In the genomic region with DNA sequence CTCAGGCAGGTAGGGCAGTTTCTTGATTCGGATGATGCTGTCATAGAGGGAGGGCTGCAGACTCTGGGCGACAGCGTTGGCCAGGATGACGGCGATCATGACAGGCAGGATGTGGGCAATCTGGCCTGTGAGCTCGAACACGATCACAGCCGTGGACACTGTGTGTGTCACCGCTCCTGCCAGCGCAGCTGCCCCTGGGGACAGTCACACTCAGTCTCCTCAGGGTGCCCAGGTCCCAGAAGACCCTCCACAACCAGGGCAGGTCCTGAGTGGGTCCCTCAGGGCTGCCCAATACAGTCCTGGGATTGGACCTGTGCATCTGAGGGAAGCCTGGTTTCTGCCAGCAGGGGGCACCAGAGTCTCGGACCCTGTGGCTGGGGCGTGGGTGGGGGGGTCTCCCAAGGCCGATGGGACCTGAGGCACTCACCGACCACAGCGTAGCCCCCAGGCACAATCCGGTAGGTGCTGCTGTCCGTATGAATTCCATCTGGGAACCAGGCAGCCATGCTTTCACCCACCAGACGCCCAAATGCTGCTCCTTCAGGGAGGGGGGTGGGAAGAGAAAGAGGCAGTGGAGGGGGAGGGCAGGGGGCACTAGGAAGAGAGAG, we compare ENCODE assay signal across 8 cellular contexts. TPM values are rescaled to one million over a fixed set of nuclear protein-coding genes. Genes with fewer than 3 reads are reported as not detected.
A peak's percentile ranks its signal among the peaks of the same experiment; 100 is the strongest.
DNase-seq lines count a peak whose midpoint lies in the region; ATAC-seq and TF ChIP-seq lines count a peak whose summit lies in the region.

No MANE protein-coding gene starts in this region.

- no peak for TF ChIP-seq EP300 in esophagus muscularis mucosa (IDR thresholded peaks at IDR 0.05)

- H3K36me3 ChIP-seq in esophagus muscularis mucosa, result peaks cover 0 to 52% (median 17%) of the 10 kb centered on the region in 4 donors
- peaks cover 3% of the 10 kb centered on the region for H3K36me3 ChIP-seq in osteoblast (ENCODE audit: insufficient read depth, low read length)

- WGBS in esophagus muscularis mucosa, result 54% methylated on average over 16 of the region's 18 CpGs

- TF ChIP-seq CTCF in GM12865 (IDR thresholded peaks at IDR 0.05; ENCODE audit: insufficient read depth, low read depth, low read length, missing control alignments) (peak; percentile 78), esophagus muscularis mucosa (IDR thresholded peaks at IDR 0.05) (peak; percentile 51 to 77 (median 54)), osteoblast (IDR thresholded peaks at IDR 0.05; ENCODE audit: extremely low read depth, low read depth, low read length) (peak; percentile 73)

- no peaks in the 10 kb centered on the region for H3K9me3 ChIP-seq in esophagus muscularis mucosa
- H3K9me3 ChIP-seq in osteoblast (ENCODE audit: low read depth, low read length), result no peaks in the 10 kb centered on the region

- no peaks in the 10 kb centered on the region for H3K79me2 ChIP-seq in osteoblast (ENCODE audit: insufficient read depth, low read length)

- no peak overlapping the region for H3K4me2 ChIP-seq in osteoblast (ENCODE audit: insufficient read depth, low read length)

- no peak overlapping the region for H2AFZ ChIP-seq in osteoblast (ENCODE audit: low read length)

- DNase-seq in GM12865 (ENCODE audit: low read depth) (peak; percentile 51), Kasumi-1 (lab: John Stamatoyannopoulos, UW) (peak; percentile 23 to 24), esophagus muscularis mucosa (ENCODE audit: extremely low spot score) (no peak), osteoblast (ENCODE audit: insufficient read length, low spot score, missing footprints) (peak; percentile 95), globus pallidus (ENCODE audit: low spot score) (no peak), NCI-H2107 (lab: John Stamatoyannopoulos, UW) (no peak)
- peak; percentile 87 for DNase-seq in activated CD8-positive, alpha-beta memory T cell treated with anti-CD3 and anti-CD28 coated beads for 24 hours

- intact Hi-C loops in esophagus muscularis mucosa (cut with DNase I), result no loop called here

- no peak for TF ChIP-seq POLR2A in esophagus muscularis mucosa (IDR thresholded peaks at IDR 0.05; ENCODE audit: low read depth)

- no peak for ATAC-seq in HG03521 (IDR thresholded peaks at IDR 0.05; ENCODE audit: unreplicated experiment)

- peaks cover 8% of the 10 kb centered on the region for H4K20me1 ChIP-seq in osteoblast (ENCODE audit: insufficient read depth, low read length)

- H3K27me3 ChIP-seq in esophagus muscularis mucosa (no peaks in the 10 kb centered on the region), osteoblast (ENCODE audit: insufficient read depth, low read length) (no peaks in the 10 kb centered on the region)

- H3K4me1 ChIP-seq in esophagus muscularis mucosa, result peaks cover 0 to 31% (median 11%) of the 10 kb centered on the region in 4 donors
- peaks cover 8% of the 10 kb centered on the region for H3K4me1 ChIP-seq in osteoblast (ENCODE audit: insufficient read depth, low read length)

- H3K4me3 ChIP-seq in GM12865 (ENCODE audit: low read depth, low read length) (no peak overlapping the region), esophagus muscularis mucosa (no peak overlapping the region), osteoblast (ENCODE audit: insufficient read depth, low read length) (no peak overlapping the region)

- no peak overlapping the region for H3K27ac ChIP-seq in esophagus muscularis mucosa (replicated peaks in 1 of 4)
- H3K27ac ChIP-seq in osteoblast (ENCODE audit: low read depth, low read length), result no peak overlapping the region

RNA-seq across cellular contexts. Expression of a gene that starts 7.2 kb away (rescaled TPM):
- total RNA-seq in esophagus muscularis mucosa, result 1 to 10 TPM; 1.8 to 3.4 (median 2.7) TPM
- 3.2 and 4.3 TPM in 2 replicates for total RNA-seq in osteoblast

RNA-seq across cellular contexts. Expression of a gene that starts 7.3 kb away (rescaled TPM):
- 10 to 100 TPM; 36.0 to 52.1 (median 40.4) TPM for total RNA-seq in esophagus muscularis mucosa
- total RNA-seq in osteoblast, result 47.4 and 61.2 TPM in 2 replicates

RNA-seq across cellular contexts. Expression of a gene that starts 16.8 kb away (rescaled TPM):
- total RNA-seq in esophagus muscularis mucosa (10 to 100 TPM; 40.3 to 71.0 (median 59.9) TPM), osteoblast (9.8 and 10.6 TPM in 2 replicates)

RNA-seq across cellular contexts. Expression of a gene that starts 23.8 kb away (rescaled TPM):
- total RNA-seq in esophagus muscularis mucosa (1 to 10 TPM in 1 of 4 donors, under 1 TPM in 3; 0.40 to 1.3 (median 0.64) TPM), osteoblast (under 0.01 TPM in 1 of 2 replicates, not detected in the other)

RNA-seq across cellular contexts. Expression of a gene that starts 25.6 kb away (rescaled TPM):
- total RNA-seq in esophagus muscularis mucosa (10 to 100 TPM; 12.3 to 17.6 (median 16.8) TPM), osteoblast (0.29 and 0.36 TPM in 2 replicates)

Comparison
In these comparisons a context has a peak if more than half of its experiments do, and no peak if none do; other contexts are left out.
1. DNase-seq: peak in GM12865 (single experiment), Kasumi-1 (2 of 2), activated CD8-positive, alpha-beta memory T cell treated with anti-CD3 and anti-CD28 coated beads for 24 hours (single experiment) and osteoblast (single experiment); none in esophagus muscularis mucosa (single experiment), globus pallidus (single experiment) and NCI-H2107 (single experiment).
2. Peak in every context shown above with its lines, with median percentiles within 50 percentile points of each other: CTCF ChIP-seq.